Comparison of ENCODE assay signal across 2 cellular contexts in genomic region chr18:3581890-3582289, GRCh38.
TF ChIP-seq lines count a peak whose summit lies in the region.

No MANE protein-coding gene starts in this region.

TF ChIP-seq in SK-N-SH, 30 proteins besides CTCF, POLR2A, EP300 and RAD21 (continued from another document):
- no peak for TF ChIP-seq NFIC (IDR thresholded peaks at IDR 0.05; ENCODE audit: borderline replicate concordance)
- TF ChIP-seq NRF1 (IDR thresholded peaks at IDR 0.05; ENCODE audit: low read depth, low read length): no peak

TF ChIP-seq in SK-N-SH treated with all-trans-retinoic acid at 6 μM for 48 hours, 23 proteins besides CTCF, POLR2A, EP300 and RAD21 (continued from another document):
- no peak for TF ChIP-seq PATZ1 (CRISPR knock-in tag; IDR thresholded peaks at IDR 0.05; ENCODE audit: borderline replicate concordance)
- TF ChIP-seq RARB (CRISPR knock-in tag; IDR thresholded peaks at IDR 0.05): no peak
- no peak for TF ChIP-seq CSRNP3 (CRISPR knock-in tag; IDR thresholded peaks at IDR 0.05)
- TF ChIP-seq ZC3H10 (CRISPR knock-in tag; IDR thresholded peaks at IDR 0.05): no peak
- TF ChIP-seq SNAI2 (CRISPR knock-in tag; IDR thresholded peaks at IDR 0.05): no peak
